Comparison of ENCODE assay signal across 20 cellular contexts in the genomic region with DNA sequence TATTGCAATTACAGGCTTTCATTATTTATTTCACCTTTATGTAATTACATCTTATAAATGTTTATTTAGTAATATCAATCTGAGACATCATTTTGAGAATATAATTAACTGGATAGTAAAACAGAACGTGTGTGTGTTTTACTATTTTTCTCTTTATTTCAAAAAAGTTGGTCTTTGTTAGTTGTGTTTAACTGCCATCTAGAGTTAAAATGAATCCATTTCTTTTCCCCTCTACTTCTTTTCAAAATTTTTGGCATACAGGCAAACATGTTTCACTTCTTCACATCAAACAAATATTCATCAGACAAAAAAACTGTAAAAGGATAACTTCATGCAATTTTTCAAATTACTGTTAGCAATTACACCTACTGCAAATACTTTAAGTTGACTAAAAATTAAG.
"Had no signal": no experiment of that assay in that cellular context is flagged by ENCODE, and none has a peak within 500 bp of the region (broad histone marks: within the 10 kb centered on the region; RNA-seq: fewer than 3 reads in every experiment).

No MANE protein-coding gene starts in this region.

- H3K4me1 ChIP-seq: gastroesophageal sphincter, heart right ventricle, upper lobe of right lung had no signal

- H3K36me3 ChIP-seq: gastroesophageal sphincter, heart right ventricle, thoracic aorta, upper lobe of right lung had no signal

- H3K27ac ChIP-seq: gastroesophageal sphincter, heart right ventricle, thoracic aorta, upper lobe of right lung had no signal

- DNase-seq: activated B cell treated with CpG ODN at 0.5 μM for 24 hours; activated CD4-positive, alpha-beta T cell treated with anti-CD3 and anti-CD28 coated beads for 48 hours; activated CD8-positive, alpha-beta T cell treated with anti-CD3 and anti-CD28 coated beads for 36 hours; activated effector memory CD4-positive, alpha-beta T cell treated with anti-CD3 and anti-CD28 coated beads, Interleukin-2, amount 50 U/mL, for 16 hours; activated T-cell treated with anti-CD3 and anti-CD28 coated beads, Interleukin-2, amount 50 U/mL, for 4 hours; amniotic stem cell; central memory CD4-positive, alpha-beta T cell; effector memory CD4-positive, alpha-beta T cell; heart right ventricle; islet precursor cell; mesenchymal stem cell; naive thymus-derived CD8-positive, alpha-beta T cell; retina; T-helper 17 cell; upper lobe of right lung had no signal

- H3K4me3 ChIP-seq: gastroesophageal sphincter, heart right ventricle, thoracic aorta, upper lobe of right lung had no signal

- H3K9me3 ChIP-seq: gastroesophageal sphincter, heart right ventricle, thoracic aorta, upper lobe of right lung had no signal

- ATAC-seq: activated CD8-positive, alpha-beta T cell treated with anti-CD3 and anti-CD28 coated beads for 36 hours; activated naive CD4-positive, alpha-beta T cell treated with anti-CD3 and anti-CD28 coated beads, Interleukin-2, amount 50 U/mL, for 72 hours; activated T-cell treated with anti-CD3 and anti-CD28 coated beads, Interleukin-2, amount 50 U/mL, for 4 hours; gastroesophageal sphincter; heart right ventricle; left lobe of liver; naive thymus-derived CD8-positive, alpha-beta T cell; stimulated activated effector memory CD8-positive, alpha-beta T cell treated with anti-CD3 and anti-CD28 coated beads, Interleukin-12 subunit alpha, Interleukin-12 subunit beta, amount 100 ng/mL, for 72 hours; T-helper 17 cell; upper lobe of right lung had no signal

- H3K27me3 ChIP-seq: gastroesophageal sphincter, heart right ventricle, upper lobe of right lung had no signal
